Comparison of ENCODE assay signal across 20 cellular contexts in the genomic region with DNA sequence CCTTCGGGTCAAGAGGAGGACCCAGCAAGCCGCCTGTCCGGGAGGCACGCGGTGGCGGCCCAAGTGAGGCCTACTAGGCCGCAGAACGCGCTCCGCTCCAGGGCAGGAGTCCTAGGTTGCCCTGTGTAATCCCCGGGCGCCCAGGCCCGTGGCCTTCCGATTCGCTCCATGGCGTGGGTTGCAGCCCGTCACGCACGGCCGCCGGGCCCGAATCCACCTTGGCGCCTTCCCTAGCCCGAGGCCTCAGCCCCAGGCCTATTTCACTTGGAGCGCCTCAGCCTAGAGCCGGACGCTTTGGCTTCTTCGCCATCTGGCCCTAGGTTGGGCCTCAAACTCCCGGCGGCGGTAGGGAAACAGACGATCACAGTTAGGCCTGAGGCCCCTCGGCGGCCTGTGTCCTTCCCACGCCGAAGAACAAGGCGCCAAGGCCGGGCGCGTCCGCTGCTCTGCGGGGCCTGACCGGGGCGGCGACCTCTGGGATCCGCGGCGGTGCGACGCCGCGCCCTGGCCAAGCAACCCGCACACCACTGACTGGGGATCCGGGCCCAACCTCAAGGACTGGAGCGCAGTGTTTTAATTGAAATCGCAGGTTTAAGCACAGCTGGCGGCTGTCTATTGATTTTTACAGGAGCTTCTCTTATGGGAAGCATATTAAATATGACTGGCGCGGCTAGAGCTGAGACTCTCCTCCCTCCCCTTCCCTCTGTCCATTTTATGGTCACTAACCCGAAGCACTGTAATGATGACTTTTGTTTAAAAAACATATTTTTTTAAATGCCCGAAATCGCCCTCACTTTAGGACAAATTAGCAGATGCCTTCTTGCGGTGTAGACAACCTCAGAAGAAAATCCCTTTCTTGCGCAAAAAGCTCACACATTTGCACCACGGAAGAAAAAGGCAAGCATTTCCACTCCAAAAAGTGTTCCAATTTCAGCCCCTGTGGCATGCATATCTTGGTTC. TPM values are rescaled to one million over a fixed set of nuclear protein-coding genes. Genes with fewer than 3 reads are reported as not detected.
"Had no signal": no experiment of that assay in that cellular context is flagged by ENCODE, and none has a peak within 500 bp of the region (broad histone marks: within the 10 kb centered on the region; RNA-seq: fewer than 3 reads in every experiment).

No MANE protein-coding gene starts in this region.

- FAIRE-seq: bronchial epithelial cell had no signal

- ATAC-seq: activated CD4-positive, CD25-positive, alpha-beta regulatory T cell treated with anti-CD3 and anti-CD28 coated beads, Interleukin-2, amount 50 U/mL, for 24 hours; activated naive CD8-positive, alpha-beta T cell treated with anti-CD3 and anti-CD28 coated beads, Interleukin-2, amount 50 U/mL, for 24 hours; psoas muscle; stimulated activated naive CD8-positive, alpha-beta T cell treated with anti-CD3 and anti-CD28 coated beads, Interleukin-15, amount 100 ng/mL, for 72 hours had no signal

- H3K9me3 ChIP-seq: ascending aorta, psoas muscle, sigmoid colon, spleen, upper lobe of left lung had no signal

- H3K36me3 ChIP-seq: ascending aorta, sigmoid colon, spleen, upper lobe of left lung had no signal

- H3K27ac ChIP-seq: ascending aorta, psoas muscle, sigmoid colon, spleen, upper lobe of left lung had no signal

- H3K9me3 Mint-ChIP-seq: activated naive CD8-positive, alpha-beta T cell treated with anti-CD3 and anti-CD28 coated beads, Interleukin-2, amount 50 U/mL, for 24 hours; stimulated activated naive CD8-positive, alpha-beta T cell treated with anti-CD3 and anti-CD28 coated beads, Interleukin-15, amount 100 ng/mL, for 72 hours had no signal

- DNase-seq: activated naive CD4-positive, alpha-beta T cell treated with Interleukin-2 at 50 U/mL for 16 hours; activated naive CD8-positive, alpha-beta T cell treated with anti-CD3 and anti-CD28 coated beads, Interleukin-2, amount 50 U/mL, for 24 hours; dermis blood vessel endothelial cell; kidney glomerular epithelial cell; psoas muscle; sigmoid colon; spleen; stimulated activated CD4-positive, alpha-beta T cell treated with anti-CD3 and anti-CD28 coated beads, Interleukin-1b, Interleukin-23, amount 100 ng/mL, for 48 hours; stimulated activated naive CD8-positive, alpha-beta T cell treated with anti-CD3 and anti-CD28 coated beads, Interleukin-15, amount 100 ng/mL, for 72 hours; T-helper 9 cell had no signal

- H3K4me3 Mint-ChIP-seq: activated naive CD8-positive, alpha-beta T cell treated with anti-CD3 and anti-CD28 coated beads, Interleukin-2, amount 50 U/mL, for 24 hours; stimulated activated naive CD8-positive, alpha-beta T cell treated with anti-CD3 and anti-CD28 coated beads, Interleukin-15, amount 100 ng/mL, for 72 hours had no signal

- H3K4me1 ChIP-seq: psoas muscle had no signal

- H3K27ac Mint-ChIP-seq: activated naive CD8-positive, alpha-beta T cell treated with anti-CD3 and anti-CD28 coated beads, Interleukin-2, amount 50 U/mL, for 24 hours; nephron; stimulated activated naive CD8-positive, alpha-beta T cell treated with anti-CD3 and anti-CD28 coated beads, Interleukin-15, amount 100 ng/mL, for 72 hours had no signal

- H3K4me3 ChIP-seq: ascending aorta, psoas muscle, sigmoid colon, spleen, upper lobe of left lung had no signal

RNA-seq across cellular contexts. Expression of gene FEZF2, which starts 3.8 kb away (rescaled TPM):
- total RNA-seq: activated CD8-positive, alpha-beta memory T cell treated with anti-CD3 and anti-CD28 coated beads for 36 hours; ascending aorta; bronchial epithelial cell; dermis blood vessel endothelial cell; liver; mesenteric fat pad; osteoblast; psoas muscle; sigmoid colon; spleen; upper lobe of left lung had no signal
- polyA plus RNA-seq: esophagus, liver, psoas muscle, sigmoid colon, spleen had no signal
